13 cellular contexts compared by ENCODE assay signal in the genomic region with DNA sequence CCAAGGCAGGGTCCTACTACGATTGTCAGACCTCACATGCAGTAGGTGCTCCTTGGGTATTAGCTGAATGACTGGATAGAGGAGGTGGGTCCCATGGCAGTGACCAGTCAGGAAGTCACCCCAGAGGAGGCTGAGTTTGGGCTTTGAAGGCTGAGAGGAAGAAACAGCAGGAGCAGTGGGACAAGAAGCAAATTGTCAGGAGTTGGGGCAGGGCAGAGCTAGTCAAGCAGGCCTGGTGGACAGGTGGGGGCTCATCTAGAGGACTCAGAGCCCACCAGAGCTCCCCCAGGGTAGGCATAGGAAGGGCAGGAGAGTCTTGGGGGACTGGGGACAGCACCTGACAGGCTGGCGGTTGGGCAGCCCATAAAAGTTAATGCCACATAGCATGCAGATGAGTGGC. TPM values are rescaled to one million over a fixed set of nuclear protein-coding genes. Genes with fewer than 3 reads are reported as not detected.
DNase-seq lines count a peak whose midpoint lies in the region; ATAC-seq and TF ChIP-seq lines count a peak whose summit lies in the region.
"Had no signal": no experiment of that assay in that cellular context is flagged by ENCODE, and none has a peak within 500 bp of the region (broad histone marks: within the 10 kb centered on the region; RNA-seq: fewer than 3 reads in every experiment).

No MANE protein-coding gene starts in this region.

- peaks cover 62% of the 10 kb centered on the region for H3K4me1 ChIP-seq in body of pancreas
- H3K4me1 ChIP-seq in mucosa of rectum (ENCODE audit: control insufficient read depth in 2 of 2, insufficient read depth in 2 of 2, low read length in 2 of 2) = peaks cover 42 to 58% of the 10 kb centered on the region in 2 donors
- H3K4me1 ChIP-seq in urinary bladder (ENCODE audit: insufficient read depth) = no peaks in the 10 kb centered on the region

- H3K9me3 ChIP-seq in body of pancreas = no peaks in the 10 kb centered on the region
- H3K9me3 ChIP-seq in mucosa of rectum (ENCODE audit: control insufficient read depth in 2 of 2, low read length in 2 of 2) = no peaks in the 10 kb centered on the region

- TF ChIP-seq POLR2A in body of pancreas (IDR thresholded peaks at IDR 0.05) = no peak

- H3K36me3 ChIP-seq in body of pancreas (replicated peaks in 1 of 2; ENCODE audit: insufficient read depth in 1 of 2, low read depth in 2 of 2) (no peaks in the 10 kb centered on the region), mucosa of rectum (ENCODE audit: control insufficient read depth in 2 of 2, insufficient read depth in 2 of 2, low read length in 2 of 2) (no peaks in the 10 kb centered on the region), urinary bladder (ENCODE audit: insufficient read depth) (no peaks in the 10 kb centered on the region)

- H3K27ac ChIP-seq in body of pancreas (peak overlapping the region; percentile 56 to 95 (median 93)), mucosa of rectum (ENCODE audit: low read depth in 2 of 2, low read length in 2 of 2) (peak overlapping the region; percentile 84 to 89), urinary bladder (ENCODE audit: low read depth) (peak overlapping the region; percentile 13)

- intact Hi-C loops in Right ventricle myocardium superior (cut with DNase I) = no loop called here
- intact Hi-C loops in cardiac septum (cut with DNase I) = no loop called here
- intact Hi-C loops in body of pancreas (cut with DNase I) = no loop called here

- H3K27me3 ChIP-seq in body of pancreas (no peaks in the 10 kb centered on the region), mucosa of rectum (ENCODE audit: control insufficient read depth in 2 of 2, insufficient read depth in 2 of 2, low read length in 2 of 2) (no peaks in the 10 kb centered on the region)

- H3K9ac ChIP-seq in mucosa of rectum (ENCODE audit: low read depth in 1 of 2, low read length in 2 of 2) = peak overlapping the region; percentile 55 to 56

- no peak for TF ChIP-seq CTCF in body of pancreas (IDR thresholded peaks at IDR 0.05)

- WGBS in body of pancreas, 2 donors = 72 to 83% methylated on average over 2 of the region's 2 CpGs
- WGBS in urinary bladder = 85% methylated on average over 2 of the region's 2 CpGs

- ATAC-seq in Right ventricle myocardium superior (ENCODE audit: poor library complexity) (no peak), body of pancreas (no peak), HG03139 (IDR thresholded peaks at IDR 0.05; ENCODE audit: unreplicated experiment) (no peak), GM19397 (IDR thresholded peaks at IDR 0.05; ENCODE audit: unreplicated experiment) (no peak)
- ATAC-seq: SK-N-SH treated with all-trans-retinoic acid at 6 μM for 48 hours had no signal

- no peak overlapping the region for H3K4me3 ChIP-seq in body of pancreas
- peak overlapping the region in 1 of 2 donors; percentile 2 for H3K4me3 ChIP-seq in mucosa of rectum (ENCODE audit: low read length in 2 of 2)
- H3K4me3 ChIP-seq in urinary bladder (ENCODE audit: low read depth, low read length) = no peak overlapping the region

- DNase-seq in Right ventricle myocardium superior = peak; percentile 26
- DNase-seq in cardiac septum (ENCODE audit: low spot score) = no peak
- DNase-seq in body of pancreas = no peak
- DNase-seq in GF-D8 (lab: John Stamatoyannopoulos, UW) = no peak
- DNase-seq: activated CD4-positive, alpha-beta T cell treated with anti-CD3 and anti-CD28 coated beads, Interleukin-2, amount 50 U/mL, for 48 hours; aorta; NCI-H1436; NCI-H748 treated with DMSO at 0.1 percent for 48 hours had no signal

RNA-seq across cellular contexts. Expression of gene NBEAL2, which starts 3.1 kb away (rescaled TPM):
- total RNA-seq in Right ventricle myocardium superior (11.7 TPM), cardiac septum (14.2 TPM), body of pancreas (100 to 1,000 TPM in 1 of 2 donors, 10 to 100 TPM in 1; 98.8 to 151 TPM), urinary bladder (13.1 TPM)
- 26.5 TPM for polyA plus RNA-seq in urinary bladder

RNA-seq across cellular contexts. Expression of gene CCDC12, which starts 6.0 kb away (rescaled TPM):
- 29.2 TPM for total RNA-seq in Right ventricle myocardium superior
- 35.6 TPM for total RNA-seq in cardiac septum
- total RNA-seq in body of pancreas = 10 to 100 TPM; 25.4 to 67.2 TPM
- 17.6 TPM for total RNA-seq in urinary bladder
- 60.7 TPM for polyA plus RNA-seq in urinary bladder

Comparison
In these comparisons a context has a peak if more than half of its experiments do, and no peak if none do; other contexts are left out.
1. H3K27ac ChIP-seq: peak in every context shown above with its lines; median percentile 93 in body of pancreas; 86 in mucosa of rectum; 13 in urinary bladder.